ENCODE assay signal across 9 cellular contexts in genomic region chr6:15901141-15902115, GRCh38.
DNase-seq lines count a peak whose midpoint lies in the region; ATAC-seq and TF ChIP-seq lines count a peak whose summit lies in the region.
"Had no signal": no experiment of that assay in that cellular context is flagged by ENCODE, and none has a peak within 500 bp of the region (broad histone marks: within the 10 kb centered on the region; RNA-seq: fewer than 3 reads in every experiment).

No MANE protein-coding gene starts in this region.

- H3F3A ChIP-seq in DOHH2 (ENCODE audit: control insufficient read depth, insufficient read depth) = peaks cover 17% of the 10 kb centered on the region

- H3K4me3 ChIP-seq in DOHH2 (ENCODE audit: low read length) = peak overlapping the region; percentile 68
- H3K4me3 ChIP-seq: skin epidermis had no signal

- no peaks in the 10 kb centered on the region for H3K9me3 ChIP-seq in DOHH2 (ENCODE audit: control insufficient read depth, insufficient read depth, low read length)

- H3K36me3 Mint-ChIP-seq in natural killer cell = no peaks in the 10 kb centered on the region

- H3K36me3 ChIP-seq in DOHH2 (ENCODE audit: control insufficient read depth, low read length) = no peaks in the 10 kb centered on the region

- H3K4me1 Mint-ChIP-seq in natural killer cell = peaks cover 27 to 35% of the 10 kb centered on the region in 2 donors

- H3K4me3 Mint-ChIP-seq in natural killer cell = no peak overlapping the region

- DNase-seq in SKM-1 (lab: John Stamatoyannopoulos, UW; ENCODE audit: unreplicated experiment) (peak; percentile 48), natural killer cell (no peak), activated gamma-delta T cell treated with Interleukin-2 at 50 U/mL for 16 hours (no peak), Ammon's horn (ENCODE audit: low spot score) (no peak), D341Med (ENCODE audit: low spot score) (no peak)

- H3K79me2 ChIP-seq in DOHH2 (ENCODE audit: control insufficient read depth, low read length) = no peaks in the 10 kb centered on the region

- H4K20me1 ChIP-seq in DOHH2 (ENCODE audit: control insufficient read depth, insufficient read depth, low read depth, low read length) = no peaks in the 10 kb centered on the region

- H3K27me3 ChIP-seq in DOHH2 (ENCODE audit: control insufficient read depth, low read length) = no peaks in the 10 kb centered on the region

- no peaks in the 10 kb centered on the region for H3K9me2 ChIP-seq in DOHH2 (replicated peaks; ENCODE audit: control insufficient read depth, low read length)

- H3K4me1 ChIP-seq in DOHH2 (ENCODE audit: control insufficient read depth, low read length) = peaks cover 96% of the 10 kb centered on the region

- intact Hi-C loops in natural killer cell (cut with micrococcal nuclease) = no loop called here

- ATAC-seq in GM19043 (IDR thresholded peaks at IDR 0.05; ENCODE audit: low read depth, unreplicated experiment) (peak; percentile 90), HG03066 (IDR thresholded peaks at IDR 0.05; ENCODE audit: low read depth, unreplicated experiment) (peak; percentile 81), natural killer cell (peak in 2 of 3 donors; percentile 21 to 22)

- peak overlapping the region; percentile 84 for H3K4me2 ChIP-seq in DOHH2 (ENCODE audit: low read length)

- H3K9me3 Mint-ChIP-seq in natural killer cell = no peaks in the 10 kb centered on the region

- H3K27ac ChIP-seq in DOHH2 (ENCODE audit: low read depth, low read length) = peak overlapping the region; percentile 97

- no peaks in the 10 kb centered on the region for H3K27me3 Mint-ChIP-seq in natural killer cell (ENCODE audit: low read depth in 2 of 2)

- TF ChIP-seq CTCF in DOHH2 (IDR thresholded peaks at IDR 0.05; ENCODE audit: low read depth, low read length, poor library complexity, severe bottlenecking) (peak; percentile 35), natural killer cell (IDR thresholded peaks at IDR 0.05) (no peak)

- peak overlapping the region in 1 of 2 donors; percentile 56 for H3K27ac Mint-ChIP-seq in natural killer cell

Comparison
In these comparisons a context has a peak if more than half of its experiments do, and no peak if none do; other contexts are left out.
1. ATAC-seq: peak in every context shown above with its lines; median percentile 90 in GM19043; 81 in HG03066; 22 in natural killer cell.